ENCODE assay signal across 8 cellular contexts in genomic region chr1:240004086-240004749, GRCh38.
DNase-seq lines count a peak whose midpoint lies in the region; ATAC-seq and TF ChIP-seq lines count a peak whose summit lies in the region.

No MANE protein-coding gene starts in this region.

- no peak overlapping the region for H3K4me3 ChIP-seq in AG09309 (ENCODE audit: control insufficient read depth, low read depth, low read length)
- H3K4me3 ChIP-seq in GM12865 (ENCODE audit: low read depth, low read length) = no peak overlapping the region
- H3K4me3 ChIP-seq in PC-3 (ENCODE audit: low read length) = no peak overlapping the region
- no peak overlapping the region for H3K4me3 ChIP-seq in fibroblast of pulmonary artery (replicated peaks; ENCODE audit: low read depth, low read length)
- no peak overlapping the region for H3K4me3 ChIP-seq in CD8-positive, alpha-beta memory T cell (ENCODE audit: low read length)

- H3K4me3 Mint-ChIP-seq in CD8-positive, alpha-beta memory T cell = no peak overlapping the region

- CTCF ChIA-PET in PC-3 (lab: Charles Lee) = interaction anchor here (0.5 to 1.3 kb wide), 5 partner anchors 10 to 453 kb away, joined by 3 to 8 read pairs (median 5); no protein-coding TSS in a partner anchor
- CTCF ChIA-PET in CD8-positive, alpha-beta memory T cell (lab: Charles Lee) = interaction anchor here (1.6 kb wide), 1 partner anchor 9 kb away, joined by 6 read pairs; no protein-coding TSS in a partner anchor

- no peak overlapping the region for H3K9ac ChIP-seq in PC-3 (ENCODE audit: low read length)

- peaks cover 0 to 2% (median 0%) of the 10 kb centered on the region in 5 donors for H3K9me3 Mint-ChIP-seq in CD8-positive, alpha-beta memory T cell

- no peak overlapping the region for H3K27ac ChIP-seq in PC-3 (ENCODE audit: low read length)
- no peak overlapping the region for H3K27ac ChIP-seq in CD8-positive, alpha-beta memory T cell (ENCODE audit: low read depth, low read length)

- H3K27me3 Mint-ChIP-seq in CD8-positive, alpha-beta memory T cell = peaks cover 13 to 15% of the 10 kb centered on the region in 2 donors

- H3K4me2 ChIP-seq in PC-3 (ENCODE audit: low read length) = peak overlapping the region; percentile 32

- DNase-seq in AG09309 (ENCODE audit: low read depth) (no peak), GM12865 (ENCODE audit: low read depth) (peak; percentile 4), PC-3 (peak; percentile 67), fibroblast of pulmonary artery (ENCODE audit: low read depth) (peak; percentile 16), NCI-H2107 (lab: John Stamatoyannopoulos, UW) (no peak), retina (no peak)
- DNase-seq in CD8-positive, alpha-beta memory T cell = no peak

- no peaks in the 10 kb centered on the region for H3K4me1 Mint-ChIP-seq in CD8-positive, alpha-beta memory T cell

- H3F3A ChIP-seq in PC-3 (ENCODE audit: low read length, unreplicated experiment) = peaks cover 6% of the 10 kb centered on the region

- TF ChIP-seq CTCF in AG09309 (IDR thresholded peaks at IDR 0.05; ENCODE audit: control insufficient read depth, insufficient read depth, low read depth, low read length, missing control alignments) (peak; percentile 82), GM12865 (IDR thresholded peaks at IDR 0.05; ENCODE audit: insufficient read depth, low read depth, low read length, missing control alignments) (peak; percentile 71), PC-3 (conservative IDR thresholded peaks at IDR 0.05; ENCODE audit: low read depth, low read length) (peak; percentile 90), fibroblast of pulmonary artery (IDR thresholded peaks at IDR 0.05; ENCODE audit: low read length, missing control alignments) (peak; percentile 69)

- H3K9me3 ChIP-seq in PC-3 (ENCODE audit: low read length) = no peaks in the 10 kb centered on the region
- no peaks in the 10 kb centered on the region for H3K9me3 ChIP-seq in CD8-positive, alpha-beta memory T cell (ENCODE audit: low read length)

- H3K27ac Mint-ChIP-seq in CD8-positive, alpha-beta memory T cell = no peak overlapping the region

- 0 out of 2 replicates have a peak overlapping the region, but pooled peaks have one; percentile 36 for H2AFZ ChIP-seq in PC-3 (ENCODE audit: low read length)

- intact Hi-C loops in PC-3 (cut with micrococcal nuclease) = loop anchor here (1.0 kb wide), 1 partner anchor 53 kb away; no protein-coding TSS in a partner anchor

- no peaks in the 10 kb centered on the region for H3K36me3 ChIP-seq in PC-3 (ENCODE audit: low read depth, low read length)
- no peaks in the 10 kb centered on the region for H3K36me3 ChIP-seq in CD8-positive, alpha-beta memory T cell (ENCODE audit: insufficient read depth, low read length)

- H3K4me1 ChIP-seq in PC-3 (ENCODE audit: insufficient read depth, low read length) = peaks cover 28% of the 10 kb centered on the region
- H3K4me1 ChIP-seq in CD8-positive, alpha-beta memory T cell (ENCODE audit: insufficient read depth, low read length) = no peaks in the 10 kb centered on the region

- no peaks in the 10 kb centered on the region for H3K36me3 Mint-ChIP-seq in CD8-positive, alpha-beta memory T cell

- no TSS peak for BruUV-seq in PC-3 (replicated peaks; lab: Mats Ljungman, UMichigan)

- ATAC-seq in PC-3 = no peak
- ATAC-seq in HG03521 (IDR thresholded peaks at IDR 0.05; ENCODE audit: unreplicated experiment) = no peak

- H3K79me2 ChIP-seq in PC-3 (ENCODE audit: low read length) = no peaks in the 10 kb centered on the region

- no peaks in the 10 kb centered on the region for H4K20me1 ChIP-seq in PC-3 (ENCODE audit: low read length)

- POLR2A ChIA-PET in PC-3 (lab: Charles Lee; ENCODE audit: unreplicated experiment) = no interaction called here
- POLR2A ChIA-PET in CD8-positive, alpha-beta memory T cell (lab: Charles Lee) = no interaction called here

- H3K27me3 ChIP-seq in PC-3 (ENCODE audit: low read length) = no peaks in the 10 kb centered on the region
- H3K27me3 ChIP-seq in CD8-positive, alpha-beta memory T cell (ENCODE audit: insufficient read depth, low read length, poor library complexity, severe bottlenecking) = no peaks in the 10 kb centered on the region

- no peaks in the 10 kb centered on the region for H3K9me2 ChIP-seq in PC-3 (replicated peaks; ENCODE audit: low read length)

Comparison
In these comparisons a context has a peak if more than half of its experiments do, and no peak if none do; other contexts are left out.
1. DNase-seq: peak in GM12865 (single experiment), PC-3 (single experiment) and fibroblast of pulmonary artery (single experiment); none in AG09309 (single experiment), NCI-H2107 (single experiment), retina (single experiment) and CD8-positive, alpha-beta memory T cell (0 of 5).
2. Peak in every context shown above with its lines, with median percentiles within 50 percentile points of each other: CTCF ChIP-seq.